ENCODE assay signal across 8 cellular contexts in genomic region chr4:106238819-106239420, GRCh38.
A peak's percentile ranks its signal among the peaks of the same experiment; 100 is the strongest.
DNase-seq lines count a peak whose midpoint lies in the region; ATAC-seq and TF ChIP-seq lines count a peak whose summit lies in the region.

No MANE protein-coding gene starts in this region.

- peak; percentile 41 for TF ChIP-seq RAD21 in SK-N-SH (IDR thresholded peaks at IDR 0.05; ENCODE audit: low read length)

- no peaks in the 10 kb centered on the region for H4K20me1 ChIP-seq in SK-N-SH (ENCODE audit: insufficient read depth)

- TF ChIP-seq CTCF in GM20000 (IDR thresholded peaks at IDR 0.05; ENCODE audit: extremely low read depth, missing control alignments) (no peak), SK-N-SH (IDR thresholded peaks at IDR 0.05) (peak; percentile 61), foreskin fibroblast (IDR thresholded peaks at IDR 0.05; ENCODE audit: low read depth, low read length) (peak; percentile 67)

- H3F3A ChIP-seq in SK-N-SH (replicated peaks; ENCODE audit: insufficient read depth) = no peaks in the 10 kb centered on the region

- peak; percentile 89 for ATAC-seq in HG03460 (IDR thresholded peaks at IDR 0.05; ENCODE audit: unreplicated experiment)
- ATAC-seq in stimulated activated effector memory CD8-positive, alpha-beta T cell treated with anti-CD3 and anti-CD28 coated beads, Interleukin-12 subunit alpha, Interleukin-12 subunit beta, amount 100 ng/mL, for 72 hours = peak; percentile 58

- no peak overlapping the region for H3K4me3 Mint-ChIP-seq in stimulated activated effector memory CD8-positive, alpha-beta T cell treated with anti-CD3 and anti-CD28 coated beads, Interleukin-12 subunit alpha, Interleukin-12 subunit beta, amount 100 ng/mL, for 72 hours

- no peaks in the 10 kb centered on the region; the same call in 1 of the 2 replicates for H3K9me2 ChIP-seq in SK-N-SH

- peaks cover 30 to 35% of the 10 kb centered on the region in 2 experiments for H3K36me3 ChIP-seq in SK-N-SH (replicated peaks in 1 of 2; ENCODE audit: control insufficient read depth in 1 of 2, insufficient read depth in 2 of 2, low read length in 1 of 2)

- H3K4me3 ChIP-seq in SK-N-SH (ENCODE audit: low read depth in 2 of 2, low read length in 1 of 2) (no peak overlapping the region), foreskin fibroblast (ENCODE audit: low read depth in 1 of 2, low read length in 2 of 2) (no peak overlapping the region)

- no peaks in the 10 kb centered on the region for H3K9me3 ChIP-seq in SK-N-SH

- H3K79me2 ChIP-seq in SK-N-SH (ENCODE audit: insufficient read depth) = no peaks in the 10 kb centered on the region

- H3K27me3 ChIP-seq in SK-N-SH (ENCODE audit: insufficient read depth) = no peaks in the 10 kb centered on the region

- H3K9me3 Mint-ChIP-seq in stimulated activated effector memory CD8-positive, alpha-beta T cell treated with anti-CD3 and anti-CD28 coated beads, Interleukin-12 subunit alpha, Interleukin-12 subunit beta, amount 100 ng/mL, for 72 hours = no peaks in the 10 kb centered on the region

- POLR2A ChIA-PET in SK-N-SH (lab: Yijun Ruan, JAX) = no interaction called here

- CTCF ChIA-PET in SK-N-SH (lab: Yijun Ruan, JAX) = interaction anchor here (0.8 to 2.6 kb wide), 3 partner anchors 9 to 13 kb away, joined by 3 to 10 read pairs (median 8); no protein-coding TSS in a partner anchor

- WGBS in SK-N-SH (ENCODE audit: low lambda C conversion rate) = 48% methylated on average over 2 of the region's 2 CpGs

- H3K27ac ChIP-seq in SK-N-SH (ENCODE audit: low read depth in 2 of 2, low read length in 1 of 2) = no peak overlapping the region

- no peaks in the 10 kb centered on the region for H3K4me1 Mint-ChIP-seq in stimulated activated effector memory CD8-positive, alpha-beta T cell treated with anti-CD3 and anti-CD28 coated beads, Interleukin-12 subunit alpha, Interleukin-12 subunit beta, amount 100 ng/mL, for 72 hours

- no peak for TF ChIP-seq EP300 in SK-N-SH (IDR thresholded peaks at IDR 0.05; ENCODE audit: borderline replicate concordance in 1 of 2, low read depth in 1 of 2, low read length in 1 of 2)

- no peak overlapping the region for H2AFZ ChIP-seq in SK-N-SH (ENCODE audit: low read depth)

- H3K4me1 ChIP-seq in SK-N-SH (ENCODE audit: control insufficient read depth in 1 of 2, insufficient read depth in 2 of 2, low read depth in 1 of 2, low read length in 1 of 2) = peaks cover 0 to 4% of the 10 kb centered on the region in 2 experiments; a peak in 1 of 4 replicates

- H3K9ac ChIP-seq in SK-N-SH = no peak overlapping the region

- H3K36me3 Mint-ChIP-seq in stimulated activated effector memory CD8-positive, alpha-beta T cell treated with anti-CD3 and anti-CD28 coated beads, Interleukin-12 subunit alpha, Interleukin-12 subunit beta, amount 100 ng/mL, for 72 hours = peaks cover 30% of the 10 kb centered on the region

- no peak overlapping the region for H3K4me2 ChIP-seq in SK-N-SH

- DNase-seq in NOMO-1 (lab: John Stamatoyannopoulos, UW; ENCODE audit: unreplicated experiment in 2 of 2) (peak; percentile 0 to 24), NOMO-1 treated with dmso at 0.1 percent for 144 hours (lab: John Stamatoyannopoulos, UW; ENCODE audit: unreplicated experiment) (no peak), GM20000 (ENCODE audit: low spot score) (peak; percentile 16), SK-N-SH (peak; percentile 21), foreskin fibroblast (peak; percentile 6 to 50)
- no peak for DNase-seq in stimulated activated effector memory CD8-positive, alpha-beta T cell treated with anti-CD3 and anti-CD28 coated beads, Interleukin-12 subunit alpha, Interleukin-12 subunit beta, amount 100 ng/mL, for 72 hours (ENCODE audit: low spot score in 2 of 2)
- DNase-seq in effector CD4-positive, alpha-beta T cell = no peak

- no peak overlapping the region for H3K27ac Mint-ChIP-seq in stimulated activated effector memory CD8-positive, alpha-beta T cell treated with anti-CD3 and anti-CD28 coated beads, Interleukin-12 subunit alpha, Interleukin-12 subunit beta, amount 100 ng/mL, for 72 hours

TF ChIP-seq in SK-N-SH, 30 proteins besides CTCF, POLR2A, EP300 and RAD21:
- no peak for TF ChIP-seq RFX5 (IDR thresholded peaks at IDR 0.05; ENCODE audit: low read length)
- TF ChIP-seq TEAD4 (IDR thresholded peaks at IDR 0.05; ENCODE audit: borderline replicate concordance, insufficient read depth) = no peak
- TF ChIP-seq FOXJ3 (CRISPR knock-in tag; IDR thresholded peaks at IDR 0.05) = no peak
- TF ChIP-seq NFIC (IDR thresholded peaks at IDR 0.05; ENCODE audit: borderline replicate concordance) = no peak
- TF ChIP-seq RXRA (IDR thresholded peaks at IDR 0.05; ENCODE audit: borderline replicate concordance, low read depth) = no peak
- TF ChIP-seq ELF1 (IDR thresholded peaks at IDR 0.05) = no peak
- no peak for TF ChIP-seq POLR2AphosphoS5 (IDR thresholded peaks at IDR 0.05; ENCODE audit: low read depth, low read length)
- no peak for TF ChIP-seq TAF1 (IDR thresholded peaks at IDR 0.05; ENCODE audit: borderline replicate concordance, low read depth, low read length)
- no peak for TF ChIP-seq EZH2phosphoT487 (IDR thresholded peaks at IDR 0.05; ENCODE audit: borderline replicate concordance, low read depth)
- TF ChIP-seq USF1 (IDR thresholded peaks at IDR 0.05; ENCODE audit: borderline replicate concordance, low read depth) = no peak
- no peak for TF ChIP-seq MEF2A (IDR thresholded peaks at IDR 0.05; ENCODE audit: borderline replicate concordance, low read depth)
- no peak for TF ChIP-seq GATA2 (CRISPR knock-in tag; IDR thresholded peaks at IDR 0.05)
- no peak for TF ChIP-seq MAX (IDR thresholded peaks at IDR 0.05; ENCODE audit: low read depth)
- no peak for TF ChIP-seq SMC3 (IDR thresholded peaks at IDR 0.05; ENCODE audit: low read depth, low read length)
- no peak for TF ChIP-seq FOXM1 (IDR thresholded peaks at IDR 0.05; ENCODE audit: low read depth)
- no peak for TF ChIP-seq CHD2 (IDR thresholded peaks at IDR 0.05; ENCODE audit: low read length, partially characterized antibody)
- no peak for TF ChIP-seq RCOR1 (IDR thresholded peaks at IDR 0.05; ENCODE audit: low read length)
- no peak for TF ChIP-seq GABPA (IDR thresholded peaks at IDR 0.05; ENCODE audit: low read depth)
- no peak for TF ChIP-seq PBX3 (IDR thresholded peaks at IDR 0.05)
TF ChIP-seq in SK-N-SH: peak in this region for 0.

Comparison
In these comparisons a context has a peak if more than half of its experiments do, and no peak if none do; other contexts are left out.
1. DNase-seq: peak in NOMO-1 (2 of 2), GM20000 (single experiment), SK-N-SH (single experiment) and foreskin fibroblast (2 of 2); none in NOMO-1 treated with dmso at 0.1 percent for 144 hours (single experiment), stimulated activated effector memory CD8-positive, alpha-beta T cell treated with anti-CD3 and anti-CD28 coated beads, Interleukin-12 subunit alpha, Interleukin-12 subunit beta, amount 100 ng/mL, for 72 hours (0 of 2) and effector CD4-positive, alpha-beta T cell (single experiment).